ENCODE assay signal across 11 cellular contexts in genomic region chr1:10555635-10556429, GRCh38.
DNase-seq lines count a peak whose midpoint lies in the region; ATAC-seq, FAIRE-seq and TF ChIP-seq lines count a peak whose summit lies in the region.
"Had no signal": no experiment of that assay in that cellular context is flagged by ENCODE, and none has a peak within 500 bp of the region (broad histone marks: within the 10 kb centered on the region; RNA-seq: fewer than 3 reads in every experiment).

No MANE protein-coding gene starts in this region.

- no TSS peak for BruUV-seq in K562 (replicated peaks; lab: Mats Ljungman, UMichigan)

- intact Hi-C loops in K562 (cut with micrococcal nuclease) = no loop called here
- intact Hi-C loops in activated T-helper 1 cell treated with anti-CD3 and anti-CD28 coated beads, Interleukin-12 subunit alpha, Interleukin-12 subunit beta, Interleukin-2, Interleukin-4 antibody, amounts not matched to agents 30 ng/mL and 10 ng/mL and 1 ng/mL, durations not matched to agents 14 hours and 24 hours and 36 hours (cut with micrococcal nuclease) = no loop called here

- H4K20me1 ChIP-seq in BLaER1 (peaks cover 54% of the 10 kb centered on the region), K562 (replicated peaks; ENCODE audit: control insufficient read depth, insufficient read depth, low read length) (peaks cover 15% of the 10 kb centered on the region; the same call in 1 of the 2 replicates)

- ATAC-seq in K562 (peak; percentile 61), memory B cell (ENCODE audit: low read depth) (peak; percentile 21), GM21423 (IDR thresholded peaks at IDR 0.05; ENCODE audit: unreplicated experiment) (no peak), GM21723 (IDR thresholded peaks at IDR 0.05; ENCODE audit: unreplicated experiment) (no peak)

- H3K27me3 Mint-ChIP-seq in memory B cell = no peaks in the 10 kb centered on the region
- no peaks in the 10 kb centered on the region for H3K27me3 Mint-ChIP-seq in activated T-helper 1 cell treated with anti-CD3 and anti-CD28 coated beads, Interleukin-12 subunit alpha, Interleukin-12 subunit beta, Interleukin-2, Interleukin-4 antibody, amounts not matched to agents 30 ng/mL and 10 ng/mL and 1 ng/mL, durations not matched to agents 14 hours and 24 hours and 36 hours (ENCODE audit: insufficient read depth)

- H3K9me3 Mint-ChIP-seq in memory B cell = peaks cover 2% of the 10 kb centered on the region
- no peaks in the 10 kb centered on the region for H3K9me3 Mint-ChIP-seq in activated T-helper 1 cell treated with anti-CD3 and anti-CD28 coated beads, Interleukin-12 subunit alpha, Interleukin-12 subunit beta, Interleukin-2, Interleukin-4 antibody, amounts not matched to agents 30 ng/mL and 10 ng/mL and 1 ng/mL, durations not matched to agents 14 hours and 24 hours and 36 hours

- peak overlapping the region; percentile 18 for H3K27ac Mint-ChIP-seq in memory B cell
- H3K27ac Mint-ChIP-seq in activated T-helper 1 cell treated with anti-CD3 and anti-CD28 coated beads, Interleukin-12 subunit alpha, Interleukin-12 subunit beta, Interleukin-2, Interleukin-4 antibody, amounts not matched to agents 30 ng/mL and 10 ng/mL and 1 ng/mL, durations not matched to agents 14 hours and 24 hours and 36 hours = no peak overlapping the region

- POLR2A ChIA-PET in K562 (lab: Yijun Ruan, JAX) = interaction anchor here (0.6 to 1.3 kb wide), 4 partner anchors 12 to 242 kb away, joined by 3 to 4 read pairs (median 3); no protein-coding TSS in a partner anchor

- TF ChIP-seq RAD21 in Ishikawa (IDR thresholded peaks at IDR 0.05; ENCODE audit: low read depth) (no peak), K562 (CRISPR knock-in tag; conservative IDR thresholded peaks at IDR 0.05 in 1 of 2, IDR thresholded peaks at IDR 0.05 in 1 of 2) (no peak; a peak in 1 of 4 replicates)

- no peak for TF ChIP-seq CTCF in K562 (IDR thresholded peaks at IDR 0.05 in 2 of 3, conservative IDR thresholded peaks at IDR 0.05 in 1 of 3; ENCODE audit: insufficient read depth in 2 of 3, low read depth in 1 of 3, low read length in 3 of 3)

- H3K36me3 ChIP-seq in BLaER1 = peaks cover 4% of the 10 kb centered on the region; the same call in 1 of the 2 replicates
- H3K36me3 ChIP-seq in K562 (ENCODE audit: control insufficient read depth, insufficient read depth, low read length) = peaks cover 3% of the 10 kb centered on the region; the same call in 1 of the 3 replicates

- H3K27me3 ChIP-seq in BLaER1 = no peaks in the 10 kb centered on the region
- no peaks in the 10 kb centered on the region for H3K27me3 ChIP-seq in K562 (ENCODE audit: control insufficient read depth in 2 of 2, insufficient read depth in 2 of 2, low read length in 2 of 2)

- DNase-seq in K562 (ENCODE audit: extremely low read depth in 1 of 4, low spot score in 3 of 4) = no peak
- no peak for DNase-seq in memory B cell (ENCODE audit: low spot score in 2 of 2)
- DNase-seq in activated T-cell treated with anti-CD3 and anti-CD28 coated beads, Interleukin-2, amount 50 U/mL, for 1 hour = no peak
- no peak for DNase-seq in activated T-helper 1 cell treated with anti-CD3 and anti-CD28 coated beads, Interleukin-12 subunit alpha, Interleukin-12 subunit beta, Interleukin-2, Interleukin-4 antibody, amounts not matched to agents 30 ng/mL and 10 ng/mL and 1 ng/mL, durations not matched to agents 14 hours and 24 hours and 36 hours (ENCODE audit: low spot score)
- DNase-seq: activated gamma-delta T cell, head of caudate nucleus had no signal

- CTCF ChIA-PET in K562 (lab: Yijun Ruan, JAX; ENCODE audit: low intra/inter-chr PET ratio) = no interaction called here

- peaks cover 25% of the 10 kb centered on the region for H3K4me1 Mint-ChIP-seq in memory B cell
- no peaks in the 10 kb centered on the region for H3K4me1 Mint-ChIP-seq in activated T-helper 1 cell treated with anti-CD3 and anti-CD28 coated beads, Interleukin-12 subunit alpha, Interleukin-12 subunit beta, Interleukin-2, Interleukin-4 antibody, amounts not matched to agents 30 ng/mL and 10 ng/mL and 1 ng/mL, durations not matched to agents 14 hours and 24 hours and 36 hours (ENCODE audit: low read depth)

- H3K9me1 ChIP-seq in K562 (ENCODE audit: control insufficient read depth, insufficient read depth, low read length) = peaks cover 9% of the 10 kb centered on the region

- H3K9me3 ChIP-seq in BLaER1 = no peaks in the 10 kb centered on the region
- H3K9me3 ChIP-seq in K562 (replicated peaks; ENCODE audit: control insufficient read depth, insufficient read depth, low read depth, low read length) = no peaks in the 10 kb centered on the region

- no peak overlapping the region; the same call in 1 of the 2 replicates for H2AFZ ChIP-seq in K562 (ENCODE audit: low read depth, low read length)

- H3K36me3 Mint-ChIP-seq in memory B cell = peaks cover 8% of the 10 kb centered on the region
- H3K36me3 Mint-ChIP-seq in activated T-helper 1 cell treated with anti-CD3 and anti-CD28 coated beads, Interleukin-12 subunit alpha, Interleukin-12 subunit beta, Interleukin-2, Interleukin-4 antibody, amounts not matched to agents 30 ng/mL and 10 ng/mL and 1 ng/mL, durations not matched to agents 14 hours and 24 hours and 36 hours (ENCODE audit: low read depth) = no peaks in the 10 kb centered on the region

- no peak overlapping the region for H3K4me3 Mint-ChIP-seq in memory B cell
- no peak overlapping the region for H3K4me3 Mint-ChIP-seq in activated T-helper 1 cell treated with anti-CD3 and anti-CD28 coated beads, Interleukin-12 subunit alpha, Interleukin-12 subunit beta, Interleukin-2, Interleukin-4 antibody, amounts not matched to agents 30 ng/mL and 10 ng/mL and 1 ng/mL, durations not matched to agents 14 hours and 24 hours and 36 hours

- H3K79me2 ChIP-seq in K562 (ENCODE audit: control insufficient read depth, insufficient read depth, low read length) = peaks cover 16% of the 10 kb centered on the region

- H3K9ac ChIP-seq in BLaER1 (no peak overlapping the region), K562 (ENCODE audit: insufficient read depth in 1 of 2, low read depth in 2 of 2, low read length in 2 of 2) (peak overlapping the region; percentile 60 to 82)

- in situ Hi-C loops in K562 (cut with MboI) = no loop called here

- peak overlapping the region; percentile 42 for H3K4me2 ChIP-seq in BLaER1
- H3K4me2 ChIP-seq in K562 (ENCODE audit: insufficient read depth, low read length) = peak overlapping the region; percentile 55

- H3K4me3 ChIP-seq in BLaER1 = no peak overlapping the region
- H3K4me3 ChIP-seq in K562 = no peak overlapping the region

- FAIRE-seq in K562 (lab: Jason Lieb, UNC) = no peak
- FAIRE-seq: TTC549 had no signal

- WGBS in K562 (ENCODE audit: insufficient coverage, low coverage, missing lambda C conversion rate) = 61% methylated on average over 20 of the region's 20 CpGs

- H3K4me1 ChIP-seq in BLaER1 (peaks cover 37% of the 10 kb centered on the region), K562 (replicated peaks in 1 of 2; ENCODE audit: control insufficient read depth in 2 of 2, insufficient read depth in 2 of 2, low read length in 2 of 2) (peaks cover 17 to 27% of the 10 kb centered on the region in 2 experiments)

- H3K27ac ChIP-seq in BLaER1 (no peak overlapping the region; the same call in 1 of the 2 replicates), K562 (ENCODE audit: extremely low read depth, low read depth, low read length) (peak overlapping the region; percentile 54; the same call in 2 of the 3 replicates)

- TF ChIP-seq POLR2A in K562 (conservative IDR thresholded peaks at IDR 0.05) = no peak

- TF ChIP-seq EP300 in Ishikawa (IDR thresholded peaks at IDR 0.05; ENCODE audit: borderline replicate concordance) = no peak
- peak; percentile 29; the same call in 1 of the 2 replicates for TF ChIP-seq EP300 in K562 (IDR thresholded peaks at IDR 0.05; ENCODE audit: low read length)

TF ChIP-seq in Ishikawa, 13 proteins besides CTCF, POLR2A, EP300 and RAD21:
- TF ChIP-seq CEBPB (IDR thresholded peaks at IDR 0.05) = peak; percentile 38; the same call in 1 of the 2 replicates
- no peak for TF ChIP-seq NFIC (IDR thresholded peaks at IDR 0.05)

TF ChIP-seq in K562, 482 proteins besides CTCF, POLR2A, EP300 and RAD21 (continues in another document):
- TF ChIP-seq RHOXF2B (CRISPR knock-in tag; conservative IDR thresholded peaks at IDR 0.05) (0 out of 2 replicates have a peak, but pooled peaks have one; percentile 82), ILK (tag; IDR thresholded peaks at IDR 0.05; ENCODE audit: borderline replicate concordance, low read depth) (no peak), ZBTB33 (CRISPR knock-in tag; IDR thresholded peaks at IDR 0.05) (peak; percentile 48; the same call in 1 of the 2 replicates), TRIM24 (IDR thresholded peaks at IDR 0.05) (peak in 1 of 2 experiments; percentile 64; a peak in 1 of 4 replicates), RBM25 (IDR thresholded peaks at IDR 0.05; ENCODE audit: low read depth, low read length, severe bottlenecking) (no peak), ATF4 (CRISPR knock-in tag; IDR thresholded peaks at IDR 0.05) (peak; percentile 41; the same call in 1 of the 2 replicates), BHLHE40 (IDR thresholded peaks at IDR 0.05; ENCODE audit: low read length) (peak; percentile 12; the same call in 1 of the 2 replicates), HEY1 (CRISPR knock-in tag; IDR thresholded peaks at IDR 0.05; ENCODE audit: borderline replicate concordance) (no peak), ZNF12 (CRISPR knock-in tag; IDR thresholded peaks at IDR 0.05) (0 out of 2 replicates have a peak, but pooled peaks have one; percentile 66)

Comparison
In these comparisons a context has a peak if more than half of its experiments do, and no peak if none do; other contexts are left out.
1. ATAC-seq: peak in K562 (single experiment) and memory B cell (single experiment); none in GM21423 (single experiment) and GM21723 (single experiment).